ENCODE assay signal across 1 cellular context in genomic region chr20:17568972-17569471, GRCh38.
A peak's percentile ranks its signal among the peaks of the same experiment; 100 is the strongest.
TF ChIP-seq lines count a peak whose summit lies in the region.

No MANE protein-coding gene starts in this region.

TF ChIP-seq in HepG2, 621 proteins besides CTCF, POLR2A, EP300 and RAD21 (continued from another document and continues in another):
- TF ChIP-seq, protein P1, sequence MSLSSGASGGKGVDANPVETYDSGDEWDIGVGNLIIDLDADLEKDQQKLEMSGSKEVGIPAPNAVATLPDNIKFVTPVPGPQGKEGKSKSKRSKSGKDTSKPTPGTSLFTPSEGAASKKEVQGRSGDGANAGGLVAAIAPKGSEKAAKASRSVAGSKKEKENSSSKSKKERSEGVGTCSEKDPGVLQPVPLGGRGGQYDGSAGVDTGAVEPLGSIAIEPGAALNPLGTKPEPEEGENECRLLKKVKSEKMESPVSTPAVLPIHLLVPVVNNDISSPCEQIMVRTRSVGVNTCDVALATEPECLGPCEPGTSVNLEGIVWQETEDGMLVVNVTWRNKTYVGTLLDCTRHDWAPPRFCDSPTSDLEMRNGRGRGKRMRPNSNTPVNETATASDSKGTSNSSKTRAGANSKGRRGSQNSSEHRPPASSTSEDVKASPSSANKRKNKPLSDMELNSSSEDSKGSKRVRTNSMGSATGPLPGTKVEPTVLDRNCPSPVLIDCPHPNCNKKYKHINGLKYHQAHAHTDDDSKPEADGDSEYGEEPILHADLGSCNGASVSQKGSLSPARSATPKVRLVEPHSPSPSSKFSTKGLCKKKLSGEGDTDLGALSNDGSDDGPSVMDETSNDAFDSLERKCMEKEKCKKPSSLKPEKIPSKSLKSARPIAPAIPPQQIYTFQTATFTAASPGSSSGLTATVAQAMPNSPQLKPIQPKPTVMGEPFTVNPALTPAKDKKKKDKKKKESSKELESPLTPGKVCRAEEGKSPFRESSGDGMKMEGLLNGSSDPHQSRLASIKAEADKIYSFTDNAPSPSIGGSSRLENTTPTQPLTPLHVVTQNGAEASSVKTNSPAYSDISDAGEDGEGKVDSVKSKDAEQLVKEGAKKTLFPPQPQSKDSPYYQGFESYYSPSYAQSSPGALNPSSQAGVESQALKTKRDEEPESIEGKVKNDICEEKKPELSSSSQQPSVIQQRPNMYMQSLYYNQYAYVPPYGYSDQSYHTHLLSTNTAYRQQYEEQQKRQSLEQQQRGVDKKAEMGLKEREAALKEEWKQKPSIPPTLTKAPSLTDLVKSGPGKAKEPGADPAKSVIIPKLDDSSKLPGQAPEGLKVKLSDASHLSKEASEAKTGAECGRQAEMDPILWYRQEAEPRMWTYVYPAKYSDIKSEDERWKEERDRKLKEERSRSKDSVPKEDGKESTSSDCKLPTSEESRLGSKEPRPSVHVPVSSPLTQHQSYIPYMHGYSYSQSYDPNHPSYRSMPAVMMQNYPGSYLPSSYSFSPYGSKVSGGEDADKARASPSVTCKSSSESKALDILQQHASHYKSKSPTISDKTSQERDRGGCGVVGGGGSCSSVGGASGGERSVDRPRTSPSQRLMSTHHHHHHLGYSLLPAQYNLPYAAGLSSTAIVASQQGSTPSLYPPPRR (CRISPR knock-in tag; IDR thresholded peaks at IDR 0.05; ENCODE audit: borderline replicate concordance), result 0 out of 2 replicates have a peak, but pooled peaks have one; percentile 40
- TF ChIP-seq ZNF703 (CRISPR knock-in tag; IDR thresholded peaks at IDR 0.05; ENCODE audit: borderline replicate concordance) (no peak), REPIN1 (CRISPR knock-in tag; IDR thresholded peaks at IDR 0.05; ENCODE audit: borderline replicate concordance, low read depth) (no peak), ZSCAN9 (CRISPR knock-in tag; IDR thresholded peaks at IDR 0.05; ENCODE audit: borderline replicate concordance) (peak; percentile 65; the same call in 1 of the 2 replicates), RORA (CRISPR knock-in tag; IDR thresholded peaks at IDR 0.05) (no peak), PTBP1 (IDR thresholded peaks at IDR 0.05; ENCODE audit: low read depth, low read length, poor library complexity, severe bottlenecking) (peak; percentile 63), ZNF101 (CRISPR knock-in tag; IDR thresholded peaks at IDR 0.05; ENCODE audit: borderline replicate concordance, low read depth) (no peak; the same call in 1 of the 2 replicates), ZNF556 (CRISPR knock-in tag; IDR thresholded peaks at IDR 0.05; ENCODE audit: borderline replicate concordance) (peak; percentile 51; the same call in 1 of the 2 replicates), ZFP36L2 (CRISPR knock-in tag; IDR thresholded peaks at IDR 0.05) (no peak), ZFP36L1 (CRISPR knock-in tag; IDR thresholded peaks at IDR 0.05) (no peak), SMARCE1 (IDR thresholded peaks at IDR 0.05; ENCODE audit: borderline replicate concordance) (no peak), TBX2 (CRISPR knock-in tag; IDR thresholded peaks at IDR 0.05; ENCODE audit: borderline replicate concordance) (no peak; the same call in none of the 2 replicates), ZBTB3 (CRISPR knock-in tag; IDR thresholded peaks at IDR 0.05; ENCODE audit: borderline replicate concordance, low read depth) (peak; percentile 57; the same call in 1 of the 2 replicates), GTF2F1 (IDR thresholded peaks at IDR 0.05; ENCODE audit: low read length) (0 out of 2 replicates have a peak, but pooled peaks have one; percentile 40), ZC3H4 (CRISPR knock-in tag; IDR thresholded peaks at IDR 0.05; ENCODE audit: borderline replicate concordance) (no peak), RBM22 (optimal IDR thresholded peaks at IDR 0.05; ENCODE audit: low read length) (no peak), ARNT (IDR thresholded peaks at IDR 0.05) (no peak), DNMT1 (CRISPR knock-in tag; IDR thresholded peaks at IDR 0.05) (no peak), ZNF619 (CRISPR knock-in tag; IDR thresholded peaks at IDR 0.05) (no peak), MXI1 (IDR thresholded peaks at IDR 0.05; ENCODE audit: borderline replicate concordance, low read depth, low read length) (peak; percentile 71; the same call in 1 of the 3 replicates), RARG (CRISPR knock-in tag; IDR thresholded peaks at IDR 0.05; ENCODE audit: low read depth) (no peak), ZBTB7A (CRISPR knock-in tag; IDR thresholded peaks at IDR 0.05) (no peak), HNRNPK (IDR thresholded peaks at IDR 0.05; ENCODE audit: low read depth, low read length, poor library complexity, severe bottlenecking) (peak; percentile 98), ATM (IDR thresholded peaks at IDR 0.05; ENCODE audit: borderline replicate concordance) (no peak), GATAD2A (CRISPR knock-in tag; IDR thresholded peaks at IDR 0.05) (peak; percentile 70), ZNF160 (CRISPR knock-in tag; IDR thresholded peaks at IDR 0.05) (no peak), BRCA1 (CRISPR knock-in tag; IDR thresholded peaks at IDR 0.05) (no peak), CENPBD1 (CRISPR knock-in tag; IDR thresholded peaks at IDR 0.05; ENCODE audit: borderline replicate concordance, low read depth) (no peak), ZNF335 (CRISPR knock-in tag; IDR thresholded peaks at IDR 0.05) (peak; percentile 54; the same call in 1 of the 2 replicates), AGO2 (optimal IDR thresholded peaks at IDR 0.05; ENCODE audit: low read depth, low read length) (no peak), ZNF383 (CRISPR knock-in tag; IDR thresholded peaks at IDR 0.05; ENCODE audit: borderline replicate concordance) (no peak; the same call in 1 of the 2 replicates), JUN (CRISPR knock-in tag; IDR thresholded peaks at IDR 0.05) (peak; percentile 39; the same call in 1 of the 2 replicates), THAP8 (CRISPR knock-in tag; IDR thresholded peaks at IDR 0.05; ENCODE audit: borderline replicate concordance) (no peak), ZNF530 (CRISPR knock-in tag; IDR thresholded peaks at IDR 0.05; ENCODE audit: low read depth) (no peak), ZNF749 (CRISPR knock-in tag; IDR thresholded peaks at IDR 0.05; ENCODE audit: borderline replicate concordance) (no peak), TBP (CRISPR knock-in tag; IDR thresholded peaks at IDR 0.05) (no peak), FOXP4 (CRISPR knock-in tag; IDR thresholded peaks at IDR 0.05) (peak; percentile 71), ARID2 (CRISPR knock-in tag; IDR thresholded peaks at IDR 0.05; ENCODE audit: borderline replicate concordance) (no peak), ZBTB38 (CRISPR knock-in tag; IDR thresholded peaks at IDR 0.05) (no peak), ZNF788 (CRISPR knock-in tag; IDR thresholded peaks at IDR 0.05; ENCODE audit: borderline replicate concordance) (no peak; the same call in 1 of the 2 replicates), E2F2 (CRISPR knock-in tag; IDR thresholded peaks at IDR 0.05; ENCODE audit: borderline replicate concordance) (no peak), RBM39 (IDR thresholded peaks at IDR 0.05; ENCODE audit: low read depth, low read length, poor library complexity, severe bottlenecking) (peak; percentile 63), NFRKB (IDR thresholded peaks at IDR 0.05) (no peak), ZNF451 (CRISPR knock-in tag; IDR thresholded peaks at IDR 0.05) (no peak), POLR2G (IDR thresholded peaks at IDR 0.05; ENCODE audit: low read depth, low read length) (peak; percentile 67), HHEX (CRISPR knock-in tag; IDR thresholded peaks at IDR 0.05) (no peak)
- TF ChIP-seq, protein P2, sequence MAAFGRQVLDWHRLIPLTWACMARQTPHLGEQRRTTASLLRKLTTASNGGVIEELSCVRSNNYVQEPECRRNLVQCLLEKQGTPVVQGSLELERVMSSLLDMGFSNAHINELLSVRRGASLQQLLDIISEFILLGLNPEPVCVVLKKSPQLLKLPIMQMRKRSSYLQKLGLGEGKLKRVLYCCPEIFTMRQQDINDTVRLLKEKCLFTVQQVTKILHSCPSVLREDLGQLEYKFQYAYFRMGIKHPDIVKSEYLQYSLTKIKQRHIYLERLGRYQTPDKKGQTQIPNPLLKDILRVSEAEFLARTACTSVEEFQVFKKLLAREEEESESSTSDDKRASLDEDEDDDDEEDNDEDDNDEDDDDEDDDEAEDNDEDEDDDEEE (CRISPR knock-in tag; IDR thresholded peaks at IDR 0.05), result no peak
- TF ChIP-seq, protein P3, sequence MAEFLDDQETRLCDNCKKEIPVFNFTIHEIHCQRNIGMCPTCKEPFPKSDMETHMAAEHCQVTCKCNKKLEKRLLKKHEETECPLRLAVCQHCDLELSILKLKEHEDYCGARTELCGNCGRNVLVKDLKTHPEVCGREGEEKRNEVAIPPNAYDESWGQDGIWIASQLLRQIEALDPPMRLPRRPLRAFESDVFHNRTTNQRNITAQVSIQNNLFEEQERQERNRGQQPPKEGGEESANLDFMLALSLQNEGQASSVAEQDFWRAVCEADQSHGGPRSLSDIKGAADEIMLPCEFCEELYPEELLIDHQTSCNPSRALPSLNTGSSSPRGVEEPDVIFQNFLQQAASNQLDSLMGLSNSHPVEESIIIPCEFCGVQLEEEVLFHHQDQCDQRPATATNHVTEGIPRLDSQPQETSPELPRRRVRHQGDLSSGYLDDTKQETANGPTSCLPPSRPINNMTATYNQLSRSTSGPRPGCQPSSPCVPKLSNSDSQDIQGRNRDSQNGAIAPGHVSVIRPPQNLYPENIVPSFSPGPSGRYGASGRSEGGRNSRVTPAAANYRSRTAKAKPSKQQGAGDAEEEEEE (CRISPR knock-in tag; IDR thresholded peaks at IDR 0.05; ENCODE audit: borderline replicate concordance), result no peak
- TF ChIP-seq, protein P4, sequence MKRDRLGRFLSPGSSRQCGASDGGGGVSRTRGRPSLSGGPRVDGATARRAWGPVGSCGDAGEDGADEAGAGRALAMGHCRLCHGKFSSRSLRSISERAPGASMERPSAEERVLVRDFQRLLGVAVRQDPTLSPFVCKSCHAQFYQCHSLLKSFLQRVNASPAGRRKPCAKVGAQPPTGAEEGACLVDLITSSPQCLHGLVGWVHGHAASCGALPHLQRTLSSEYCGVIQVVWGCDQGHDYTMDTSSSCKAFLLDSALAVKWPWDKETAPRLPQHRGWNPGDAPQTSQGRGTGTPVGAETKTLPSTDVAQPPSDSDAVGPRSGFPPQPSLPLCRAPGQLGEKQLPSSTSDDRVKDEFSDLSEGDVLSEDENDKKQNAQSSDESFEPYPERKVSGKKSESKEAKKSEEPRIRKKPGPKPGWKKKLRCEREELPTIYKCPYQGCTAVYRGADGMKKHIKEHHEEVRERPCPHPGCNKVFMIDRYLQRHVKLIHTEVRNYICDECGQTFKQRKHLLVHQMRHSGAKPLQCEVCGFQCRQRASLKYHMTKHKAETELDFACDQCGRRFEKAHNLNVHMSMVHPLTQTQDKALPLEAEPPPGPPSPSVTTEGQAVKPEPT (CRISPR knock-in tag; IDR thresholded peaks at IDR 0.05; ENCODE audit: low read depth), result no peak
- TF ChIP-seq, protein P5, sequence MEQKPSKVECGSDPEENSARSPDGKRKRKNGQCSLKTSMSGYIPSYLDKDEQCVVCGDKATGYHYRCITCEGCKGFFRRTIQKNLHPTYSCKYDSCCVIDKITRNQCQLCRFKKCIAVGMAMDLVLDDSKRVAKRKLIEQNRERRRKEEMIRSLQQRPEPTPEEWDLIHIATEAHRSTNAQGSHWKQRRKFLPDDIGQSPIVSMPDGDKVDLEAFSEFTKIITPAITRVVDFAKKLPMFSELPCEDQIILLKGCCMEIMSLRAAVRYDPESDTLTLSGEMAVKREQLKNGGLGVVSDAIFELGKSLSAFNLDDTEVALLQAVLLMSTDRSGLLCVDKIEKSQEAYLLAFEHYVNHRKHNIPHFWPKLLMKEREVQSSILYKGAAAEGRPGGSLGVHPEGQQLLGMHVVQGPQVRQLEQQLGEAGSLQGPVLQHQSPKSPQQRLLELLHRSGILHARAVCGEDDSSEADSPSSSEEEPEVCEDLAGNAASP (CRISPR knock-in tag; IDR thresholded peaks at IDR 0.05; ENCODE audit: borderline replicate concordance), result no peak
